8 cellular contexts compared by ENCODE assay signal in the genomic region with DNA sequence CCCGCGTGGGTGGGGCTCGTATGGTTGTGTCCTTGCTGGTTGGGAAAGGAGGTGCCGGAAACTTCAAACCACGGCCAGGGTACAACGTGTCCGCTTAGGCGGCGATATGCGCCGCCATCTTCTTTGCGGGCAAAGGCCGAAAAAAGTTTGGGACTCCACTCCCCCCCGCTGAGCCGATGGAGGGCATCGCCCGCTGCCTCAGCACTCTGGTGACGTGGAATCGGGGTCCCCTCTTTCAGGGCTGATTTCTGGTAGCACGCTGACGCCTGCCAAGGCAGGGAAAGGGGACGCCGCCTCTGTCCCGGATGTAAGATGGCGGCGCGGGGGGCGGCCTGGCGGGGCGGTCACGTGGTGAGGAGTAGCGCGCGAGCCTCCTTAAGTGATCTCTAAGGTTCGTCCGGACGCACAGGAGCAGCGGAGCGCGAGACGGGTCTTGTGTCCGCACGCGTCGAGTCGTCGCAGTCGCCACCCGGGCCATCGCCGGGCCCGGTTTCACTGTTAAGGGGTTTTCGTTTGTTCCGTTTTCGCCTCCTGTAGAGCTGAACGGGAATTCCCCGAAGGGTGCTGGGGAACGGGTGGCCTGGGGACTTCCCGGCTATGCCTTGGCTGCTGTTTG.
DNase-seq lines count a peak whose midpoint lies in the region; ATAC-seq and TF ChIP-seq lines count a peak whose summit lies in the region.

No MANE protein-coding gene starts in this region.

- DNase-seq in AG20443 (ENCODE audit: low spot score), result peak; percentile 91
- DNase-seq in NCI-H446 treated with DMSO at 0.1 percent for 48 hours (lab: John Stamatoyannopoulos, UW), result peak; percentile 89
- peak; percentile 79 for DNase-seq in activated CD4-positive, alpha-beta T cell treated with anti-CD3 and anti-CD28 coated beads for 1 hour
- peak; percentile 97 for DNase-seq in chondrocyte (ENCODE audit: low spot score)
- DNase-seq in kidney tubule cell (ENCODE audit: low spot score), result peak; percentile 91
- DNase-seq in stimulated activated CD4-positive, alpha-beta T cell treated with anti-CD3 and anti-CD28 coated beads, Interleukin-1b, Interleukin-23, amount 100 ng/mL, for 1 hour (ENCODE audit: low read depth in 2 of 2), result peak; percentile 61 to 68

- peak; percentile 69 for ATAC-seq in HG03378 (IDR thresholded peaks at IDR 0.05; ENCODE audit: unreplicated experiment)

- H3K27ac Mint-ChIP-seq in chondrocyte (ENCODE audit: unreplicated experiment), result peak overlapping the region; percentile 99

- no peak for TF ChIP-seq CTCF in chondrocyte (IDR thresholded peaks at IDR 0.05)

- H3K27me3 Mint-ChIP-seq in chondrocyte (ENCODE audit: low read depth), result no peaks in the 10 kb centered on the region

- H3K4me1 Mint-ChIP-seq in chondrocyte (ENCODE audit: low read depth), result peaks cover 37% of the 10 kb centered on the region

- H3K36me3 Mint-ChIP-seq in chondrocyte (ENCODE audit: low read depth), result peaks cover 2% of the 10 kb centered on the region

- peak; percentile 88 for TF ChIP-seq POLR2A in GM19099 (IDR thresholded peaks at IDR 0.05; ENCODE audit: extremely low read depth, insufficient read length, low read depth)

- H3K9me3 Mint-ChIP-seq in chondrocyte (ENCODE audit: low read depth), result no peaks in the 10 kb centered on the region

- peak overlapping the region; percentile 86 for H3K4me3 Mint-ChIP-seq in chondrocyte (ENCODE audit: unreplicated experiment)

Comparison
In these comparisons a context has a peak if more than half of its experiments do, and no peak if none do; other contexts are left out.
1. Peak in every context shown above with its lines: DNase-seq and ATAC-seq.